Comparison of ENCODE assay signal across 10 cellular contexts in the genomic region with DNA sequence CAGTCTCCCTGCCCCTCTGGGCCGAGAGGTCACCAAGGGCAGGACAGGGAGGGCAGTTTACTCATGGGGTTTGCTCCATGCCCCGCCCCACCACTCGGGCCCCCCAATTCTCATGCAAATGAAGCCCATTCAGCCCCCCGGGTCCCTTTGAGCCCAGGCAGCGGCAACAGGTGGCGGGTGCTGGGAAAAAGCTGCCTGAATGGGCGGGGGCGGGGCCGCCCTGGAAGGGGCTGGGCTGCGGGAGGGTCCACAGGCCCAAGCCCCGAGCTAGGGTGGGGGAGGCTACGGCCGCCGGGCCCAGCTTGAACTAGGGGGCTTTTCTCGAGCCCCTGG. TPM values are rescaled to one million over a fixed set of nuclear protein-coding genes. Genes with fewer than 3 reads are reported as not detected.
A peak's percentile ranks its signal among the peaks of the same experiment; 100 is the strongest.
DNase-seq lines count a peak whose midpoint lies in the region; ATAC-seq, FAIRE-seq and TF ChIP-seq lines count a peak whose summit lies in the region.
"Had no signal": no experiment of that assay in that cellular context is flagged by ENCODE, and none has a peak within 500 bp of the region (broad histone marks: within the 10 kb centered on the region; RNA-seq: fewer than 3 reads in every experiment).

No MANE protein-coding gene starts in this region.

- H3K4me1 ChIP-seq in Peyer's patch (peaks cover 15 to 89% (median 69%) of the 10 kb centered on the region in 4 donors), keratinocyte (ENCODE audit: control insufficient read depth, extremely low read depth, insufficient read depth, low read length) (peaks cover 58% of the 10 kb centered on the region), transverse colon (peaks cover 62 to 92% (median 84%) of the 10 kb centered on the region in 4 donors)

- FAIRE-seq in keratinocyte (lab: Jason Lieb, UNC) (no peak), GM12892 (lab: Jason Lieb, UNC) (no peak), H54 (lab: Jason Lieb, UNC) (no peak)
- FAIRE-seq: islet of Langerhans had no signal

- H3K36me3 ChIP-seq in Peyer's patch = peaks cover 0 to 32% (median 0%) of the 10 kb centered on the region in 3 donors
- H3K36me3 ChIP-seq in keratinocyte (ENCODE audit: control insufficient read depth in 2 of 2, extremely low read depth in 1 of 2, insufficient read depth in 2 of 2, low read length in 2 of 2) = peaks cover 10 to 12% of the 10 kb centered on the region in 2 experiments
- H3K36me3 ChIP-seq in transverse colon = no peaks in the 10 kb centered on the region

- POLR2A ChIA-PET in activated CD8-positive, alpha-beta T cell treated with anti-CD3 and anti-CD28 coated beads, Interleukin-2, amount 10 ng/mL, durations not matched to agents 7 days and 5 days (lab: Charles Lee) = no interaction called here
- POLR2A ChIA-PET in activated CD8-positive, alpha-beta T cell treated with anti-CD3 and anti-CD28 coated beads for 36 hours (lab: Charles Lee) = interaction anchor here (1.0 to 6.0 kb wide), 2 partner anchors 15 to 16 kb away, joined by 3 to 60 read pairs; no protein-coding TSS in a partner anchor

- H3K4me3 Mint-ChIP-seq in activated CD8-positive, alpha-beta T cell treated with anti-CD3 and anti-CD28 coated beads, Interleukin-2, amount 10 ng/mL, durations not matched to agents 7 days and 5 days = peak overlapping the region; percentile 98
- H3K4me3 Mint-ChIP-seq in activated CD8-positive, alpha-beta T cell treated with anti-CD3 and anti-CD28 coated beads for 36 hours = no peak overlapping the region

- CTCF ChIA-PET in activated CD8-positive, alpha-beta T cell treated with anti-CD3 and anti-CD28 coated beads, Interleukin-2, amount 10 ng/mL, durations not matched to agents 7 days and 5 days (lab: Charles Lee) = no interaction called here
- CTCF ChIA-PET in activated CD8-positive, alpha-beta T cell treated with anti-CD3 and anti-CD28 coated beads for 36 hours (lab: Charles Lee) = no interaction called here

- H3K27ac Mint-ChIP-seq in activated CD8-positive, alpha-beta T cell treated with anti-CD3 and anti-CD28 coated beads, Interleukin-2, amount 10 ng/mL, durations not matched to agents 7 days and 5 days = no peak overlapping the region
- H3K27ac Mint-ChIP-seq in activated CD8-positive, alpha-beta T cell treated with anti-CD3 and anti-CD28 coated beads for 36 hours = no peak overlapping the region

- H4K20me1 ChIP-seq in keratinocyte (ENCODE audit: control insufficient read depth, extremely low read depth, insufficient read depth, low read length) = peaks cover 7% of the 10 kb centered on the region

- no peaks in the 10 kb centered on the region for H3K9me3 Mint-ChIP-seq in activated CD8-positive, alpha-beta T cell treated with anti-CD3 and anti-CD28 coated beads, Interleukin-2, amount 10 ng/mL, durations not matched to agents 7 days and 5 days (ENCODE audit: insufficient read depth)
- H3K9me3 Mint-ChIP-seq in activated CD8-positive, alpha-beta T cell treated with anti-CD3 and anti-CD28 coated beads for 36 hours = no peaks in the 10 kb centered on the region
- H3K9me3 Mint-ChIP-seq: naive thymus-derived CD4-positive, alpha-beta T cell had no signal

- in situ Hi-C loops in transverse colon (cut with MboI; ENCODE audit: low pct_ligation_motif_present in 1 of 4, low pct_unique_long_range_greater_than_20kb in 1 of 4, low sequenced_read_pairs in 3 of 4) = no loop called here

- intact Hi-C loops in activated CD8-positive, alpha-beta T cell treated with anti-CD3 and anti-CD28 coated beads for 36 hours (cut with micrococcal nuclease) = loop anchor here (5.0 to 10.0 kb wide), 3 partner anchors 47 to 120 kb away; a partner anchor contains a TSS
- intact Hi-C loops in transverse colon (cut with DNase I; ENCODE audit: low total_unique reads) = no loop called here

- no peak for TF ChIP-seq POLR2A in Peyer's patch (IDR thresholded peaks at IDR 0.05)
- no peak for TF ChIP-seq POLR2A in transverse colon (IDR thresholded peaks at IDR 0.05)
- no peak for TF ChIP-seq POLR2A in GM12892 (IDR thresholded peaks at IDR 0.05; ENCODE audit: low read depth, low read length)
- no peak for TF ChIP-seq POLR2A in H54 (IDR thresholded peaks at IDR 0.05; ENCODE audit: low read depth, low read length)

- no peaks in the 10 kb centered on the region for H3K9me3 ChIP-seq in Peyer's patch
- H3K9me3 ChIP-seq in keratinocyte (ENCODE audit: control insufficient read depth, low read depth, low read length) = no peaks in the 10 kb centered on the region
- no peaks in the 10 kb centered on the region for H3K9me3 ChIP-seq in transverse colon

- H3K9me1 ChIP-seq in keratinocyte (ENCODE audit: control insufficient read depth, extremely low read depth, insufficient read depth, low read length) = no peaks in the 10 kb centered on the region

- H2AFZ ChIP-seq in keratinocyte (ENCODE audit: control insufficient read depth, low read length) = no peak overlapping the region

- peak overlapping the region; percentile 85 to 99 (median 94) for H3K27ac ChIP-seq in Peyer's patch
- no peak overlapping the region for H3K27ac ChIP-seq in keratinocyte (ENCODE audit: control insufficient read depth, insufficient read depth, low read length)
- H3K27ac ChIP-seq in transverse colon = peak overlapping the region; percentile 89 to 94 (median 92)

- 60% methylated on average over 14 of the region's 15 CpGs; no CpG with 5 or more reads in 1 of the 2 donors for WGBS in transverse colon (ENCODE audit: low coverage in 1 of 2), 2 donors

- no peak overlapping the region for H3K4me2 ChIP-seq in keratinocyte (ENCODE audit: control insufficient read depth, extremely low read depth, insufficient read depth, low read depth, low read length)

- peaks cover 53% of the 10 kb centered on the region for H3K4me1 Mint-ChIP-seq in activated CD8-positive, alpha-beta T cell treated with anti-CD3 and anti-CD28 coated beads, Interleukin-2, amount 10 ng/mL, durations not matched to agents 7 days and 5 days (ENCODE audit: low read depth)
- peaks cover 49% of the 10 kb centered on the region for H3K4me1 Mint-ChIP-seq in activated CD8-positive, alpha-beta T cell treated with anti-CD3 and anti-CD28 coated beads for 36 hours (ENCODE audit: low read depth)

- no peaks in the 10 kb centered on the region for H3K27me3 ChIP-seq in Peyer's patch
- no peaks in the 10 kb centered on the region for H3K27me3 ChIP-seq in keratinocyte (ENCODE audit: control insufficient read depth, extremely low read depth, insufficient read depth, low read length)
- peaks cover 8% of the 10 kb centered on the region for H3K27me3 ChIP-seq in transverse colon

- H3K4me3 ChIP-seq in Peyer's patch (peak overlapping the region in 2 of 4 donors; percentile 33 to 36), keratinocyte (ENCODE audit: control insufficient read depth in 2 of 3, extremely low read depth in 1 of 3, insufficient read depth in 2 of 3, low read depth in 1 of 3, low read length in 3 of 3) (no peak overlapping the region), transverse colon (peak overlapping the region in 2 of 4 donors; percentile 15 to 18)

- H3K36me3 Mint-ChIP-seq in activated CD8-positive, alpha-beta T cell treated with anti-CD3 and anti-CD28 coated beads, Interleukin-2, amount 10 ng/mL, durations not matched to agents 7 days and 5 days (ENCODE audit: low read depth) = peaks cover 61% of the 10 kb centered on the region
- peaks cover 37% of the 10 kb centered on the region for H3K36me3 Mint-ChIP-seq in activated CD8-positive, alpha-beta T cell treated with anti-CD3 and anti-CD28 coated beads for 36 hours (ENCODE audit: low read depth)

- no peak for TF ChIP-seq EP300 in transverse colon (IDR thresholded peaks at IDR 0.05; ENCODE audit: low read depth)

- H3K27me3 Mint-ChIP-seq in activated CD8-positive, alpha-beta T cell treated with anti-CD3 and anti-CD28 coated beads, Interleukin-2, amount 10 ng/mL, durations not matched to agents 7 days and 5 days (ENCODE audit: low read depth) = no peaks in the 10 kb centered on the region
- H3K27me3 Mint-ChIP-seq in activated CD8-positive, alpha-beta T cell treated with anti-CD3 and anti-CD28 coated beads for 36 hours = no peaks in the 10 kb centered on the region
- H3K27me3 Mint-ChIP-seq: naive thymus-derived CD4-positive, alpha-beta T cell had no signal

- DNase-seq in activated CD8-positive, alpha-beta T cell treated with anti-CD3 and anti-CD28 coated beads, Interleukin-2, amount 10 ng/mL, durations not matched to agents 7 days and 5 days = no peak
- DNase-seq in activated CD8-positive, alpha-beta T cell treated with anti-CD3 and anti-CD28 coated beads for 36 hours = no peak
- DNase-seq in Peyer's patch (no peak), keratinocyte (ENCODE audit: low read depth, low spot score) (no peak), transverse colon (no peak), GM12892 (ENCODE audit: insufficient read length) (no peak), H54 (ENCODE audit: insufficient read length, low spot score) (no peak)

- dilution Hi-C loops in keratinocyte (cut with MboI; ENCODE audit: extremely low pct_ligation_motif_present, low sequenced_read_pairs) = no loop called here

- no peak for ATAC-seq in activated CD8-positive, alpha-beta T cell treated with anti-CD3 and anti-CD28 coated beads, Interleukin-2, amount 10 ng/mL, durations not matched to agents 7 days and 5 days
- no peak for ATAC-seq in activated CD8-positive, alpha-beta T cell treated with anti-CD3 and anti-CD28 coated beads for 36 hours
- ATAC-seq in GM21737 (IDR thresholded peaks at IDR 0.05; ENCODE audit: unreplicated experiment) = no peak
- ATAC-seq: naive thymus-derived CD4-positive, alpha-beta T cell had no signal

- TF ChIP-seq CTCF in activated CD8-positive, alpha-beta T cell treated with anti-CD3 and anti-CD28 coated beads for 36 hours (IDR thresholded peaks at IDR 0.05) = no peak
- TF ChIP-seq CTCF in Peyer's patch (IDR thresholded peaks at IDR 0.05) = no peak
- no peak for TF ChIP-seq CTCF in keratinocyte (optimal IDR thresholded peaks at IDR 0.05 in 1 of 3, IDR thresholded peaks at IDR 0.05 in 1 of 3, conservative IDR thresholded peaks at IDR 0.05 in 1 of 3; ENCODE audit: extremely low read depth in 1 of 3, insufficient read depth in 2 of 3, low read length in 3 of 3)
- no peak for TF ChIP-seq CTCF in transverse colon (IDR thresholded peaks at IDR 0.05)

- peak overlapping the region; percentile 52 for H3K9ac ChIP-seq in keratinocyte (ENCODE audit: control insufficient read depth, extremely low read depth, insufficient read depth, low read length)

- peaks cover 20% of the 10 kb centered on the region for H3K79me2 ChIP-seq in keratinocyte (ENCODE audit: control insufficient read depth, insufficient read depth, low read length)

RNA-seq across cellular contexts. Expression of a gene that starts 5.2 kb away (rescaled TPM):
- 100 to 1,000 TPM; 134 to 136 TPM for total RNA-seq in activated CD8-positive, alpha-beta T cell treated with anti-CD3 and anti-CD28 coated beads, Interleukin-2, amount 10 ng/mL, durations not matched to agents 7 days and 5 days
- total RNA-seq in activated CD8-positive, alpha-beta T cell treated with anti-CD3 and anti-CD28 coated beads for 36 hours = 10 to 100 TPM; 50.6 TPM
- total RNA-seq in Peyer's patch = 100 to 1,000 TPM in 1 of 4 donors, 10 to 100 TPM in 3; 22.3 to 104 (median 41.7) TPM
- polyA plus RNA-seq in keratinocyte = 17.7 to 21.1 TPM (median 20.8 TPM) in 3 replicates
- 2.1 TPM for polyA plus RNA-seq in keratinocyte (2011; ENCODE audit: low read depth)
- 7.5 and 18.4 TPM in 2 replicates for polyA plus RNA-seq in keratinocyte (2011; cell fraction: cytosol; rRNA removed)
- 24.0 and 32.4 TPM in 2 replicates for polyA plus RNA-seq in keratinocyte (2011; cell fraction: nucleus; rRNA removed)
- 9.3 and 26.0 TPM in 2 replicates for polyA plus RNA-seq in keratinocyte (2012; ENCODE audit: low replicate concordance)
- 13.9 to 24.5 TPM (median 14.2 TPM) in 3 replicates for polyA minus RNA-seq in keratinocyte
- polyA minus RNA-seq in keratinocyte (2011; cell fraction: cytosol; rRNA and poly(A)+ RNA removed) = 40.9 TPM
- polyA minus RNA-seq in keratinocyte (2011; cell fraction: nucleus; rRNA and poly(A)+ RNA removed) = 27.8 and 29.3 TPM in 2 replicates
- total RNA-seq in transverse colon = 100 to 1,000 TPM in 2 of 4 donors, 10 to 100 TPM in 2; 17.9 to 162 (median 80.6) TPM
- 0.17 TPM for polyA plus RNA-seq in GM12892 (2012; ENCODE audit: missing spikeins)

RNA-seq across cellular contexts. Expression of a gene that starts 30.6 kb away (rescaled TPM):
- total RNA-seq in activated CD8-positive, alpha-beta T cell treated with anti-CD3 and anti-CD28 coated beads, Interleukin-2, amount 10 ng/mL, durations not matched to agents 7 days and 5 days = 10 to 100 TPM; 39.4 to 40.7 TPM
- 10 to 100 TPM; 30.9 to 32.6 TPM for total RNA-seq in activated CD8-positive, alpha-beta T cell treated with anti-CD3 and anti-CD28 coated beads for 36 hours
- total RNA-seq in Peyer's patch (10 to 100 TPM; 43.3 to 73.3 (median 54.1) TPM), transverse colon (100 to 1,000 TPM in 1 of 4 donors, 10 to 100 TPM in 3; 31.7 to 120 (median 40.4) TPM)
- polyA plus RNA-seq in keratinocyte = 6.4 to 12.6 TPM (median 10.0 TPM) in 3 replicates
- 2.5 TPM for polyA plus RNA-seq in keratinocyte (2011; ENCODE audit: low read depth)
- polyA plus RNA-seq in keratinocyte (2011; cell fraction: cytosol; rRNA removed) = 4.4 and 12.9 TPM in 2 replicates
- polyA plus RNA-seq in keratinocyte (2011; cell fraction: nucleus; rRNA removed) = 22.6 and 32.9 TPM in 2 replicates
- polyA plus RNA-seq in keratinocyte (2012; ENCODE audit: low replicate concordance) = 9.7 and 18.5 TPM in 2 replicates
- 5.1 to 12.8 TPM (median 8.4 TPM) in 3 replicates for polyA minus RNA-seq in keratinocyte
- polyA minus RNA-seq in keratinocyte (2011; cell fraction: cytosol; rRNA and poly(A)+ RNA removed) = 29.2 TPM
- 18.2 and 19.3 TPM in 2 replicates for polyA minus RNA-seq in keratinocyte (2011; cell fraction: nucleus; rRNA and poly(A)+ RNA removed)
- 7.6 TPM for polyA plus RNA-seq in GM12892 (2012; ENCODE audit: missing spikeins)

RNA-seq across cellular contexts. Expression of a gene that starts 34.0 kb away (rescaled TPM):
- total RNA-seq in activated CD8-positive, alpha-beta T cell treated with anti-CD3 and anti-CD28 coated beads, Interleukin-2, amount 10 ng/mL, durations not matched to agents 7 days and 5 days = 10 to 100 TPM; 11.6 to 12.4 TPM
- 1 to 10 TPM; 4.0 to 4.3 TPM for total RNA-seq in activated CD8-positive, alpha-beta T cell treated with anti-CD3 and anti-CD28 coated beads for 36 hours
- total RNA-seq in Peyer's patch = 100 to 1,000 TPM in 1 of 4 donors, 10 to 100 TPM in 3; 30.0 to 159 (median 72.2) TPM
- polyA plus RNA-seq in keratinocyte = 4.7 to 9.1 TPM (median 5.2 TPM) in 3 replicates
- polyA plus RNA-seq in keratinocyte (2011; ENCODE audit: low read depth) = 6.6 TPM
- 6.5 and 10.3 TPM in 2 replicates for polyA plus RNA-seq in keratinocyte (2011; cell fraction: cytosol; rRNA removed)
- 15.0 and 18.3 TPM in 2 replicates for polyA plus RNA-seq in keratinocyte (2011; cell fraction: nucleus; rRNA removed)
- polyA plus RNA-seq in keratinocyte (2012; ENCODE audit: low replicate concordance) = 2.2 and 10.8 TPM in 2 replicates
- 8.2 to 16.2 TPM (median 8.6 TPM) in 3 replicates for polyA minus RNA-seq in keratinocyte
- polyA minus RNA-seq in keratinocyte (2011; cell fraction: cytosol; rRNA and poly(A)+ RNA removed) = 6.9 TPM
- 6.0 and 9.8 TPM in 2 replicates for polyA minus RNA-seq in keratinocyte (2011; cell fraction: nucleus; rRNA and poly(A)+ RNA removed)
- 100 to 1,000 TPM in 1 of 4 donors, 10 to 100 TPM in 3; 27.2 to 187 (median 55.5) TPM for total RNA-seq in transverse colon
- 2.7 TPM for polyA plus RNA-seq in GM12892 (2012; ENCODE audit: missing spikeins)

RNA-seq across cellular contexts. Expression of a gene that starts 48.6 kb away (rescaled TPM):
- not detected for total RNA-seq in activated CD8-positive, alpha-beta T cell treated with anti-CD3 and anti-CD28 coated beads, Interleukin-2, amount 10 ng/mL, durations not matched to agents 7 days and 5 days
- total RNA-seq in activated CD8-positive, alpha-beta T cell treated with anti-CD3 and anti-CD28 coated beads for 36 hours = not detected
- not detected for total RNA-seq in Peyer's patch
- polyA plus RNA-seq in keratinocyte = not detected in 3 replicates
- polyA plus RNA-seq in keratinocyte (2011; ENCODE audit: low read depth) = not detected
- polyA plus RNA-seq in keratinocyte (2011; cell fraction: cytosol; rRNA removed) = not detected in 2 replicates
- not detected in 2 replicates for polyA plus RNA-seq in keratinocyte (2011; cell fraction: nucleus; rRNA removed)
- not detected in 2 replicates for polyA plus RNA-seq in keratinocyte (2012; ENCODE audit: low replicate concordance)
- not detected in 3 replicates for polyA minus RNA-seq in keratinocyte
- polyA minus RNA-seq in keratinocyte (2011; cell fraction: cytosol; rRNA and poly(A)+ RNA removed) = not detected
- not detected in 2 replicates for polyA minus RNA-seq in keratinocyte (2011; cell fraction: nucleus; rRNA and poly(A)+ RNA removed)
- not detected for total RNA-seq in transverse colon
- polyA plus RNA-seq in GM12892 (2012; ENCODE audit: missing spikeins) = not detected
- total RNA-seq: naive thymus-derived CD4-positive, alpha-beta T cell had no signal
- polyA plus RNA-seq: naive thymus-derived CD4-positive, alpha-beta T cell had no signal
